1 cellular context compared by ENCODE assay signal in the genomic region with DNA sequence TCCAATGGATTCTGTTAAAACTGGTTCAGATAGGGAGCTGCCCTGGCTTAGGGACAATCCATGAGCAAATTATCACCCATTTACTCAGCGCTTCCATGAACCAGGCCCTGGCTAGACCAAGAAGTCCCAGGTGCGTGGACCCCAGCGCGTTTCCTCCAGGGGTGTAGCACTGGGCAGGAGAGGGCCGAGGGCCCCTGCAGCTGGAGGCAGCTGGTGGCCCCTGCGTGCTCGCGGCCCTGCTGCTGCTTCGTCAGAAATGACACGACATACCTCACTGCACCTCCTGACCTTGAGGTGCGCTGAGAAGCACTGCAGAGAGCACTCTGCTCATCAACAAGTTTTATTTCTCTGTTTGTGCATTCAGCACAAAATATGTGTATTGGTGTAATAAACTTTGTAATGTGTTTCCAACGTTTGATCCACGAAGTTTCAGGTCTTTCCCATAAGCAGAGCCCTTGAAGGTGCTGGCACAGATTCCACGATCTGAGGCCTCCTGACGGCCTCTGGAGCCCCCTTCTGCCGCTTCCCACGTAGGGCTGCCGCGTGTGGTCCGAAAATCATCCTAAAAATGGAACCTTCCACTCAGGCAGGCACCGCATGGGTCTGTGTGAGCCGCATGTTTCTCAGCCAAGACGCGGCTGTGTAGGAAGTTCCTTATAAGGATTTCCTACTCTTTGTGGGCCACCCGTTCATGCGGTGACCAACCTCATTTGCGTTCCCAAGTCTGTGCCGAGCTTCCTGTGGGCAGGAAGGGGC.
TF ChIP-seq lines count a peak whose summit lies in the region.

No MANE protein-coding gene starts in this region.

TF ChIP-seq in HepG2, 621 proteins besides CTCF, POLR2A, EP300 and RAD21 (continued from another document and continues in another):
- TF ChIP-seq, protein P1, sequence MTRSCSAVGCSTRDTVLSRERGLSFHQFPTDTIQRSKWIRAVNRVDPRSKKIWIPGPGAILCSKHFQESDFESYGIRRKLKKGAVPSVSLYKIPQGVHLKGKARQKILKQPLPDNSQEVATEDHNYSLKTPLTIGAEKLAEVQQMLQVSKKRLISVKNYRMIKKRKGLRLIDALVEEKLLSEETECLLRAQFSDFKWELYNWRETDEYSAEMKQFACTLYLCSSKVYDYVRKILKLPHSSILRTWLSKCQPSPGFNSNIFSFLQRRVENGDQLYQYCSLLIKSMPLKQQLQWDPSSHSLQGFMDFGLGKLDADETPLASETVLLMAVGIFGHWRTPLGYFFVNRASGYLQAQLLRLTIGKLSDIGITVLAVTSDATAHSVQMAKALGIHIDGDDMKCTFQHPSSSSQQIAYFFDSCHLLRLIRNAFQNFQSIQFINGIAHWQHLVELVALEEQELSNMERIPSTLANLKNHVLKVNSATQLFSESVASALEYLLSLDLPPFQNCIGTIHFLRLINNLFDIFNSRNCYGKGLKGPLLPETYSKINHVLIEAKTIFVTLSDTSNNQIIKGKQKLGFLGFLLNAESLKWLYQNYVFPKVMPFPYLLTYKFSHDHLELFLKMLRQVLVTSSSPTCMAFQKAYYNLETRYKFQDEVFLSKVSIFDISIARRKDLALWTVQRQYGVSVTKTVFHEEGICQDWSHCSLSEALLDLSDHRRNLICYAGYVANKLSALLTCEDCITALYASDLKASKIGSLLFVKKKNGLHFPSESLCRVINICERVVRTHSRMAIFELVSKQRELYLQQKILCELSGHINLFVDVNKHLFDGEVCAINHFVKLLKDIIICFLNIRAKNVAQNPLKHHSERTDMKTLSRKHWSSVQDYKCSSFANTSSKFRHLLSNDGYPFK (CRISPR knock-in tag; IDR thresholded peaks at IDR 0.05; ENCODE audit: borderline replicate concordance), result peak; percentile 26; the same call in 1 of the 2 replicates
- TF ChIP-seq GABPB1 (CRISPR knock-in tag; IDR thresholded peaks at IDR 0.05) (0 out of 2 replicates have a peak, but pooled peaks have one; percentile 26), SATB2 (CRISPR knock-in tag; IDR thresholded peaks at IDR 0.05) (no peak), GABPA (IDR thresholded peaks at IDR 0.05; ENCODE audit: low read depth, low read length) (no peak), GABPA (CRISPR knock-in tag; IDR thresholded peaks at IDR 0.05; ENCODE audit: low read depth) (no peak), SRSF9 (IDR thresholded peaks at IDR 0.05; ENCODE audit: borderline replicate concordance, insufficient read depth, low read depth, low read length, poor library complexity, severe bottlenecking) (no peak), IRF2 (CRISPR knock-in tag; IDR thresholded peaks at IDR 0.05) (0 out of 2 replicates have a peak, but pooled peaks have one; percentile 10), RARA (CRISPR knock-in tag; IDR thresholded peaks at IDR 0.05) (no peak), ZNF790 (CRISPR knock-in tag; IDR thresholded peaks at IDR 0.05; ENCODE audit: borderline replicate concordance) (no peak), RFX3 (CRISPR knock-in tag; IDR thresholded peaks at IDR 0.05) (no peak), NFIC (IDR thresholded peaks at IDR 0.05; ENCODE audit: low read length) (no peak), JUND (CRISPR knock-in tag; IDR thresholded peaks at IDR 0.05) (no peak), ZNF333 (CRISPR knock-in tag; IDR thresholded peaks at IDR 0.05; ENCODE audit: borderline replicate concordance) (0 out of 2 replicates have a peak, but pooled peaks have one; percentile 24), ATM (IDR thresholded peaks at IDR 0.05; ENCODE audit: borderline replicate concordance) (no peak), NR2C2 (CRISPR knock-in tag; IDR thresholded peaks at IDR 0.05; ENCODE audit: borderline replicate concordance) (no peak), PHF8 (CRISPR knock-in tag; IDR thresholded peaks at IDR 0.05) (no peak), NFE2L1 (CRISPR knock-in tag; IDR thresholded peaks at IDR 0.05; ENCODE audit: borderline replicate concordance) (no peak), NR2F2 (IDR thresholded peaks at IDR 0.05; ENCODE audit: borderline replicate concordance, low read depth) (no peak), ZNF724P (CRISPR knock-in tag; IDR thresholded peaks at IDR 0.05; ENCODE audit: borderline replicate concordance) (no peak), ZNF841 (CRISPR knock-in tag; IDR thresholded peaks at IDR 0.05; ENCODE audit: borderline replicate concordance) (no peak), ZNF430 (CRISPR knock-in tag; IDR thresholded peaks at IDR 0.05) (no peak), ZNF776 (CRISPR knock-in tag; IDR thresholded peaks at IDR 0.05) (no peak), REXO4 (CRISPR knock-in tag; IDR thresholded peaks at IDR 0.05; ENCODE audit: borderline replicate concordance) (no peak), REPIN1 (CRISPR knock-in tag; IDR thresholded peaks at IDR 0.05; ENCODE audit: borderline replicate concordance, low read depth) (no peak), ZNF484 (CRISPR knock-in tag; IDR thresholded peaks at IDR 0.05; ENCODE audit: borderline replicate concordance, low read depth) (no peak), ZNF788 (CRISPR knock-in tag; IDR thresholded peaks at IDR 0.05; ENCODE audit: borderline replicate concordance) (no peak)
- TF ChIP-seq, protein P2, sequence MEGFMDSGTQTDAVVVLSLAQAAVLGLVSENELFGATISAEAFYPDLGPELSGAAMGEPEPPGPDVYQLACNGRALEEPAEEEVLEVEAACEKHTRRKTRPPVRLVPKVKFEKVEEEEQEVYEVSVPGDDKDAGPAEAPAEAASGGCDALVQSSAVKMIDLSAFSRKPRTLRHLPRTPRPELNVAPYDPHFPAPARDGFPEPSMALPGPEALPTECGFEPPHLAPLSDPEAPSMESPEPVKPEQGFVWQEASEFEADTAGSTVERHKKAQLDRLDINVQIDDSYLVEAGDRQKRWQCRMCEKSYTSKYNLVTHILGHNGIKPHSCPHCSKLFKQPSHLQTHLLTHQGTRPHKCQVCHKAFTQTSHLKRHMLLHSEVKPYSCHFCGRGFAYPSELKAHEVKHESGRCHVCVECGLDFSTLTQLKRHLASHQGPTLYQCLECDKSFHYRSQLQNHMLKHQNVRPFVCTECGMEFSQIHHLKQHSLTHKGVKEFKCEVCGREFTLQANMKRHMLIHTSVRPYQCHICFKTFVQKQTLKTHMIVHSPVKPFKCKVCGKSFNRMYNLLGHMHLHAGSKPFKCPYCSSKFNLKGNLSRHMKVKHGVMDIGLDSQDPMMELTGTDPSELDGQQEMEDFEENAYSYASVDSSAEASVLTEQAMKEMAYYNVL (CRISPR knock-in tag; IDR thresholded peaks at IDR 0.05; ENCODE audit: borderline replicate concordance), result no peak
- TF ChIP-seq, protein P3, sequence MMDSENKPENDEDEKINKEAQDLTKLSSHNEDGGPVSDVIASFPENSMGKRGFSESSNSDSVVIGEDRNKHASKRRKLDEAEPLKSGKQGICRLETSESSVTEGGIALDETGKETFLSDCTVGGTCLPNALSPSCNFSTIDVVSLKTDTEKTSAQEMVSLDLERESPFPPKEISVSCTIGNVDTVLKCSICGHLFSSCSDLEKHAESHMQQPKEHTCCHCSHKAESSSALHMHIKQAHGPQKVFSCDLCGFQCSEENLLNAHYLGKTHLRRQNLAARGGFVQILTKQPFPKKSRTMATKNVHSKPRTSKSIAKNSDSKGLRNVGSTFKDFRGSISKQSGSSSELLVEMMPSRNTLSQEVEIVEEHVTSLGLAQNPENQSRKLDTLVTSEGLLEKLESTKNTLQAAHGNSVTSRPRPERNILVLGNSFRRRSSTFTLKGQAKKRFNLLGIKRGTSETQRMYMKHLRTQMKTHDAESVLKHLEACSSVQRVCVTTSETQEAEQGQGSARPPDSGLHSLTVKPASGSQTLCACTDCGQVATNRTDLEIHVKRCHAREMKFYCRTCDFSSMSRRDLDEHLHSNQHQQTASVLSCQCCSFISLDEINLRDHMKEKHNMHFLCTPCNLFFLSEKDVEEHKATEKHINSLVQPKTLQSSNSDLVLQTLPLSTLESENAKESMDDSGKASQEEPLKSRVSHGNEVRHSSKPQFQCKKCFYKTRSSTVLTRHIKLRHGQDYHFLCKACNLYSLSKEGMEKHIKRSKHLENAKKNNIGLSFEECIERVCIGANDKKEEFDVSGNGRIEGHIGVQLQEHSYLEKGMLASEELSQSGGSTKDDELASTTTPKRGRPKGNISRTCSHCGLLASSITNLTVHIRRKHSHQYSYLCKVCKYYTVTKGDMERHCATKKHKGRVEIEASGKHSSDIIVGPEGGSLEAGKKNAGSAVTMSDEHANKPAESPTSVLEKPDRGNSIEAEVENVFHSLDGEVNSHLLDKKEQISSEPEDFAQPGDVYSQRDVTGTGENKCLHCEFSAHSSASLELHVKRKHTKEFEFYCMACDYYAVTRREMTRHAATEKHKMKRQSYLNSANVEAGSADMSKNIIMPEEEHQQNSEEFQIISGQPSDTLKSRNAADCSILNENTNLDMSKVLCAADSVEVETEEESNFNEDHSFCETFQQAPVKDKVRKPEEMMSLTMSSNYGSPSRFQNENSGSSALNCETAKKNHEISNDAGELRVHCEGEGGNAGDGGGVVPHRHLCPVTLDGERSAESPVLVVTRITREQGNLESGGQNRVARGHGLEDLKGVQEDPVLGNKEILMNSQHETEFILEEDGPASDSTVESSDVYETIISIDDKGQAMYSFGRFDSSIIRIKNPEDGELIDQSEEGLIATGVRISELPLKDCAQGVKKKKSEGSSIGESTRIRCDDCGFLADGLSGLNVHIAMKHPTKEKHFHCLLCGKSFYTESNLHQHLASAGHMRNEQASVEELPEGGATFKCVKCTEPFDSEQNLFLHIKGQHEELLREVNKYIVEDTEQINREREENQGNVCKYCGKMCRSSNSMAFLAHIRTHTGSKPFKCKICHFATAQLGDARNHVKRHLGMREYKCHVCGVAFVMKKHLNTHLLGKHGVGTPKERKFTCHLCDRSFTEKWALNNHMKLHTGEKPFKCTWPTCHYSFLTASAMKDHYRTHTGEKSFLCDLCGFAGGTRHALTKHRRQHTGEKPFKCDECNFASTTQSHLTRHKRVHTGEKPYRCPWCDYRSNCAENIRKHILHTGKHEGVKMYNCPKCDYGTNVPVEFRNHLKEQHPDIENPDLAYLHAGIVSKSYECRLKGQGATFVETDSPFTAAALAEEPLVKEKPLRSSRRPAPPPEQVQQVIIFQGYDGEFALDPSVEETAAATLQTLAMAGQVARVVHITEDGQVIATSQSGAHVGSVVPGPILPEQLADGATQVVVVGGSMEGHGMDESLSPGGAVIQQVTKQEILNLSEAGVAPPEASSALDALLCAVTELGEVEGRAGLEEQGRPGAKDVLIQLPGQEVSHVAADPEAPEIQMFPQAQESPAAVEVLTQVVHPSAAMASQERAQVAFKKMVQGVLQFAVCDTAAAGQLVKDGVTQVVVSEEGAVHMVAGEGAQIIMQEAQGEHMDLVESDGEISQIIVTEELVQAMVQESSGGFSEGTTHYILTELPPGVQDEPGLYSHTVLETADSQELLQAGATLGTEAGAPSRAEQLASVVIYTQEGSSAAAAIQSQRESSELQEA (CRISPR knock-in tag; IDR thresholded peaks at IDR 0.05; ENCODE audit: not compliant biosample characterization), result no peak
- TF ChIP-seq, protein P4, sequence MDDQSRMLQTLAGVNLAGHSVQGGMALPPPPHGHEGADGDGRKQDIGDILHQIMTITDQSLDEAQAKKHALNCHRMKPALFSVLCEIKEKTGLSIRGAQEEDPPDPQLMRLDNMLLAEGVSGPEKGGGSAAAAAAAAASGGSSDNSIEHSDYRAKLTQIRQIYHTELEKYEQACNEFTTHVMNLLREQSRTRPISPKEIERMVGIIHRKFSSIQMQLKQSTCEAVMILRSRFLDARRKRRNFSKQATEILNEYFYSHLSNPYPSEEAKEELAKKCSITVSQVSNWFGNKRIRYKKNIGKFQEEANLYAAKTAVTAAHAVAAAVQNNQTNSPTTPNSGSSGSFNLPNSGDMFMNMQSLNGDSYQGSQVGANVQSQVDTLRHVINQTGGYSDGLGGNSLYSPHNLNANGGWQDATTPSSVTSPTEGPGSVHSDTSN (CRISPR knock-in tag; IDR thresholded peaks at IDR 0.05; ENCODE audit: borderline replicate concordance), result no peak
- TF ChIP-seq, protein P5, sequence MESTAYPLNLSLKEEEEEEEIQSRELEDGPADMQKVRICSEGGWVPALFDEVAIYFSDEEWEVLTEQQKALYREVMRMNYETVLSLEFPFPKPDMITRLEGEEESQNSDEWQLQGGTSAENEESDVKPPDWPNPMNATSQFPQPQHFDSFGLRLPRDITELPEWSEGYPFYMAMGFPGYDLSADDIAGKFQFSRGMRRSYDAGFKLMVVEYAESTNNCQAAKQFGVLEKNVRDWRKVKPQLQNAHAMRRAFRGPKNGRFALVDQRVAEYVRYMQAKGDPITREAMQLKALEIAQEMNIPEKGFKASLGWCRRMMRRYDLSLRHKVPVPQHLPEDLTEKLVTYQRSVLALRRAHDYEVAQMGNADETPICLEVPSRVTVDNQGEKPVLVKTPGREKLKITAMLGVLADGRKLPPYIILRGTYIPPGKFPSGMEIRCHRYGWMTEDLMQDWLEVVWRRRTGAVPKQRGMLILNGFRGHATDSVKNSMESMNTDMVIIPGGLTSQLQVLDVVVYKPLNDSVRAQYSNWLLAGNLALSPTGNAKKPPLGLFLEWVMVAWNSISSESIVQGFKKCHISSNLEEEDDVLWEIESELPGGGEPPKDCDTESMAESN (CRISPR knock-in tag; conservative IDR thresholded peaks at IDR 0.05), result no peak
- TF ChIP-seq, protein P6, sequence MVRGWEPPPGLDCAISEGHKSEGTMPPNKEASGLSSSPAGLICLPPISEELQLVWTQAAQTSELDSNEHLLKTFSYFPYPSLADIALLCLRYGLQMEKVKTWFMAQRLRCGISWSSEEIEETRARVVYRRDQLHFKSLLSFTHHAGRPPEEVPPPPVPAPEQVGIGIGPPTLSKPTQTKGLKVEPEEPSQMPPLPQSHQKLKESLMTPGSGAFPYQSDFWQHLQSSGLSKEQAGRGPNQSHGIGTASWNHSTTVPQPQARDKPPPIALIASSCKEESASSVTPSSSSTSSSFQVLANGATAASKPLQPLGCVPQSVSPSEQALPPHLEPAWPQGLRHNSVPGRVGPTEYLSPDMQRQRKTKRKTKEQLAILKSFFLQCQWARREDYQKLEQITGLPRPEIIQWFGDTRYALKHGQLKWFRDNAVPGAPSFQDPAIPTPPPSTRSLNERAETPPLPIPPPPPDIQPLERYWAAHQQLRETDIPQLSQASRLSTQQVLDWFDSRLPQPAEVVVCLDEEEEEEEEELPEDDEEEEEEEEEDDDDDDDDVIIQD (CRISPR knock-in tag; IDR thresholded peaks at IDR 0.05; ENCODE audit: low read depth), result no peak
- TF ChIP-seq, protein P7, sequence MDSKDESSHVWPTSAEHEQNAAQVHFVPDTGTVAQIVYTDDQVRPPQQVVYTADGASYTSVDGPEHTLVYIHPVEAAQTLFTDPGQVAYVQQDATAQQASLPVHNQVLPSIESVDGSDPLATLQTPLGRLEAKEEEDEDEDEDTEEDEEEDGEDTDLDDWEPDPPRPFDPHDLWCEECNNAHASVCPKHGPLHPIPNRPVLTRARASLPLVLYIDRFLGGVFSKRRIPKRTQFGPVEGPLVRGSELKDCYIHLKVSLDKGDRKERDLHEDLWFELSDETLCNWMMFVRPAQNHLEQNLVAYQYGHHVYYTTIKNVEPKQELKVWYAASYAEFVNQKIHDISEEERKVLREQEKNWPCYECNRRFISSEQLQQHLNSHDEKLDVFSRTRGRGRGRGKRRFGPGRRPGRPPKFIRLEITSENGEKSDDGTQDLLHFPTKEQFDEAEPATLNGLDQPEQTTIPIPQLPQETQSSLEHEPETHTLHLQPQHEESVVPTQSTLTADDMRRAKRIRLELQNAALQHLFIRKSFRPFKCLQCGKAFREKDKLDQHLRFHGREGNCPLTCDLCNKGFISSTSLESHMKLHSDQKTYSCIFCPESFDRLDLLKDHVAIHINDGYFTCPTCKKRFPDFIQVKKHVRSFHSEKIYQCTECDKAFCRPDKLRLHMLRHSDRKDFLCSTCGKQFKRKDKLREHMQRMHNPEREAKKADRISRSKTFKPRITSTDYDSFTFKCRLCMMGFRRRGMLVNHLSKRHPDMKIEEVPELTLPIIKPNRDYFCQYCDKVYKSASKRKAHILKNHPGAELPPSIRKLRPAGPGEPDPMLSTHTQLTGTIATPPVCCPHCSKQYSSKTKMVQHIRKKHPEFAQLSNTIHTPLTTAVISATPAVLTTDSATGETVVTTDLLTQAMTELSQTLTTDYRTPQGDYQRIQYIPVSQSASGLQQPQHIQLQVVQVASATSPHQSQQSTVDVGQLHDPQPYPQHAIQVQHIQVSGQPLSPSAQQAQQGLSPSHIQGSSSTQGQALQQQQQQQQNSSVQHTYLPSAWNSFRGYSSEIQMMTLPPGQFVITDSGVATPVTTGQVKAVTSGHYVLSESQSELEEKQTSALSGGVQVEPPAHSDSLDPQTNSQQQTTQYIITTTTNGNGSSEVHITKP (CRISPR knock-in tag; IDR thresholded peaks at IDR 0.05; ENCODE audit: low read depth), result peak; percentile 38; the same call in 1 of the 2 replicates
